ENCODE assay signal across 1 cellular context in genomic region chr14:52399886-52400599, GRCh38.
TF ChIP-seq lines count a peak whose summit lies in the region.

No MANE protein-coding gene starts in this region.

TF ChIP-seq in SK-N-SH, 30 proteins besides CTCF, POLR2A, EP300 and RAD21 (continued from another document):
- no peak for TF ChIP-seq ZBTB33 (IDR thresholded peaks at IDR 0.05; ENCODE audit: borderline replicate concordance, low read depth)
TF ChIP-seq in SK-N-SH: peak in this region for 0.
